ENCODE assay signal across 19 cellular contexts in the genomic region with DNA sequence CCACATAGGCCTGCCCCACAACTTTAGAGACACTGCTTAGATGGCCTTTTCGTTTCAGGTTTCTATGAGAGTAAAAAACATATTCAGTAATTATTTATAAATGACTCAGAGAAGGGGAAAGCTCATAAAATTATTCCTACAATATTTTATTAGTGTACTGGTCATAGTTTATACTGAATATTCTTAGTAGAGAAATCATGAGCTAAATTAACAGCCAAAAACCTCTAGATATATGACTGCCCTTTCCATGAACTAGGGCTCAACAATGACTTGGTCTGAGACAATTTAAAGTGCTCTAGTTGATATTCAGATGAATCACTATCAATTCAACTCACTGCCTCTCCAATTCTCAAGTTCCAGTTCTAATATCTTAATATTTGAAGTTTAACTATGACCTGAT.
A peak's percentile ranks its signal among the peaks of the same experiment; 100 is the strongest.
DNase-seq lines count a peak whose midpoint lies in the region; ATAC-seq and TF ChIP-seq lines count a peak whose summit lies in the region.
"Had no signal": no experiment of that assay in that cellular context is flagged by ENCODE, and none has a peak within 500 bp of the region (broad histone marks: within the 10 kb centered on the region; RNA-seq: fewer than 3 reads in every experiment).

No MANE protein-coding gene starts in this region.

- no peak overlapping the region for H2BK12ac ChIP-seq in mesenchymal stem cell (ENCODE audit: low read length in 2 of 2)

- no peak overlapping the region for H3K27ac Mint-ChIP-seq in T-helper 17 cell
- H3K27ac Mint-ChIP-seq: CD4-positive, alpha-beta T cell had no signal

- no peak overlapping the region for H3K4me3 Mint-ChIP-seq in T-helper 17 cell
- H3K4me3 Mint-ChIP-seq: CD4-positive, alpha-beta T cell had no signal

- H2BK120ac ChIP-seq in mesenchymal stem cell (ENCODE audit: low read depth, low read length): no peak overlapping the region

- H3K9me2 ChIP-seq in SK-N-SH (no peaks in the 10 kb centered on the region), PC-3 (replicated peaks; ENCODE audit: low read length) (no peaks in the 10 kb centered on the region)

- no peak overlapping the region for H2BK15ac ChIP-seq in mesenchymal stem cell (ENCODE audit: low read depth, poor library complexity, severe bottlenecking)

- peak overlapping the region; percentile 64; the same call in 1 of the 2 replicates for H3K4me2 ChIP-seq in SK-N-SH
- H3K4me2 ChIP-seq in PC-3 (ENCODE audit: low read length): peak overlapping the region; percentile 64
- H3K4me2 ChIP-seq in mesenchymal stem cell (ENCODE audit: low read length, poor library complexity, severe bottlenecking): no peak overlapping the region

- no peak overlapping the region for H3K23ac ChIP-seq in mesenchymal stem cell (ENCODE audit: low read length in 2 of 2)

- H3K9me3 ChIP-seq in SK-N-SH (no peaks in the 10 kb centered on the region), PC-3 (ENCODE audit: low read length) (0 out of 2 replicates have a peak, but pooled peaks cover 6% of the 10 kb centered on the region), mesenchymal stem cell (ENCODE audit: control insufficient read depth, low read length) (peaks cover 4% of the 10 kb centered on the region), sigmoid colon (no peaks in the 10 kb centered on the region), T-helper 17 cell (ENCODE audit: control insufficient read depth, low read length, poor library complexity, severe bottlenecking) (no peaks in the 10 kb centered on the region)
- H3K9me3 ChIP-seq: BE2C, Peyer's patch had no signal

- intact Hi-C loops in PC-3 (cut with micrococcal nuclease): loop anchor here (2.0 to 5.0 kb wide), 2 partner anchors 44 to 162 kb away; no protein-coding TSS in a partner anchor
- intact Hi-C loops in sigmoid colon (cut with DNase I): no loop called here

- TF ChIP-seq RAD21 in SK-N-SH (IDR thresholded peaks at IDR 0.05; ENCODE audit: low read length): no peak

- H3K9ac ChIP-seq in SK-N-SH: no peak overlapping the region
- H3K9ac ChIP-seq in PC-3 (ENCODE audit: low read length): peak overlapping the region; percentile 72
- peak overlapping the region; percentile 56 for H3K9ac ChIP-seq in mesenchymal stem cell (ENCODE audit: low read length)

- no peaks in the 10 kb centered on the region for H3K4me1 Mint-ChIP-seq in T-helper 17 cell

- H2BK5ac ChIP-seq in mesenchymal stem cell (ENCODE audit: low read depth, low read length, poor library complexity, severe bottlenecking): no peak overlapping the region

- H3F3A ChIP-seq in SK-N-SH (replicated peaks; ENCODE audit: insufficient read depth) (peaks cover 33% of the 10 kb centered on the region), PC-3 (ENCODE audit: low read length, unreplicated experiment) (peaks cover 14% of the 10 kb centered on the region)

- H3K36me3 ChIP-seq in SK-N-SH (replicated peaks in 1 of 2; ENCODE audit: control insufficient read depth in 1 of 2, insufficient read depth in 2 of 2, low read length in 1 of 2) (no peaks in the 10 kb centered on the region), PC-3 (ENCODE audit: low read depth, low read length) (no peaks in the 10 kb centered on the region), mesenchymal stem cell (ENCODE audit: control insufficient read depth in 1 of 2, insufficient read depth in 2 of 2, low read depth in 1 of 2, low read length in 2 of 2) (no peaks in the 10 kb centered on the region), sigmoid colon (no peaks in the 10 kb centered on the region)
- H3K36me3 ChIP-seq: BE2C, Peyer's patch had no signal

- TF ChIP-seq CTCF in SK-N-SH (IDR thresholded peaks at IDR 0.05): no peak
- no peak for TF ChIP-seq CTCF in PC-3 (conservative IDR thresholded peaks at IDR 0.05; ENCODE audit: low read depth, low read length)
- TF ChIP-seq CTCF in sigmoid colon (IDR thresholded peaks at IDR 0.05): no peak

- no peaks in the 10 kb centered on the region for H3K79me1 ChIP-seq in mesenchymal stem cell (replicated peaks; ENCODE audit: low read length, poor library complexity, severe bottlenecking)

- H3K14ac ChIP-seq in mesenchymal stem cell (ENCODE audit: low read length in 2 of 2): no peak overlapping the region

- no TSS peak for BruUV-seq in PC-3 (replicated peaks; lab: Mats Ljungman, UMichigan)

- H3K27ac ChIP-seq in SK-N-SH (ENCODE audit: low read depth in 2 of 2, low read length in 1 of 2) (peak overlapping the region; percentile 77 to 82), PC-3 (ENCODE audit: low read length) (peak overlapping the region; percentile 96), mesenchymal stem cell (ENCODE audit: low read length, poor library complexity, severe bottlenecking) (no peak overlapping the region), sigmoid colon (peak overlapping the region; percentile 60 to 78 (median 76))
- H3K27ac ChIP-seq: 22Rv1 had no signal

- H2AK5ac ChIP-seq in mesenchymal stem cell (ENCODE audit: low read length, severe bottlenecking): no peak overlapping the region

- H3K18ac ChIP-seq in mesenchymal stem cell (ENCODE audit: low read depth in 1 of 2, low read length in 2 of 2): no peak overlapping the region

- no peak for TF ChIP-seq EP300 in SK-N-SH (IDR thresholded peaks at IDR 0.05; ENCODE audit: borderline replicate concordance in 1 of 2, low read depth in 1 of 2, low read length in 1 of 2)
- no peak for TF ChIP-seq EP300 in sigmoid colon (IDR thresholded peaks at IDR 0.05)

- H3K4me1 ChIP-seq in SK-N-SH (ENCODE audit: control insufficient read depth in 1 of 2, insufficient read depth in 2 of 2, low read depth in 1 of 2, low read length in 1 of 2) (peaks cover 15 to 27% of the 10 kb centered on the region in 2 experiments), PC-3 (ENCODE audit: insufficient read depth, low read length) (peaks cover 45% of the 10 kb centered on the region), mesenchymal stem cell (ENCODE audit: control insufficient read depth, insufficient read depth, low read depth, low read length) (no peaks in the 10 kb centered on the region), sigmoid colon (peaks cover 0 to 43% (median 28%) of the 10 kb centered on the region in 4 donors)
- H3K4me1 ChIP-seq: Peyer's patch had no signal

- peak overlapping the region; percentile 66; the same call in 1 of the 2 replicates for H2AFZ ChIP-seq in SK-N-SH (ENCODE audit: low read depth)
- H2AFZ ChIP-seq in PC-3 (ENCODE audit: low read length): no peak overlapping the region
- H2AFZ ChIP-seq in mesenchymal stem cell (ENCODE audit: low read depth, low read length): no peak overlapping the region

- no peaks in the 10 kb centered on the region for H3K79me2 ChIP-seq in SK-N-SH (ENCODE audit: insufficient read depth)
- no peaks in the 10 kb centered on the region for H3K79me2 ChIP-seq in PC-3 (ENCODE audit: low read length)

- H3K4me3 ChIP-seq in SK-N-SH (ENCODE audit: low read depth in 2 of 2, low read length in 1 of 2): no peak overlapping the region
- H3K4me3 ChIP-seq in PC-3 (ENCODE audit: low read length): no peak overlapping the region
- no peak overlapping the region for H3K4me3 ChIP-seq in mesenchymal stem cell (ENCODE audit: insufficient read depth in 1 of 2, low read depth in 1 of 2, low read length in 2 of 2)
- no peak overlapping the region for H3K4me3 ChIP-seq in sigmoid colon
- H3K4me3 ChIP-seq: Peyer's patch had no signal

- H4K8ac ChIP-seq in mesenchymal stem cell (ENCODE audit: low read length): no peak overlapping the region

- POLR2A ChIA-PET in SK-N-SH (lab: Yijun Ruan, JAX): no interaction called here
- POLR2A ChIA-PET in PC-3 (lab: Charles Lee; ENCODE audit: unreplicated experiment): interaction anchor here (0.7 to 0.9 kb wide), 2 partner anchors 13 to 184 kb away, joined by 3 to 5 read pairs; no protein-coding TSS in a partner anchor

- 85% methylated on average over 1 of the region's 1 CpG for WGBS in SK-N-SH (ENCODE audit: low lambda C conversion rate)
- no CpG with 5 or more reads among the region's 1 CpG for WGBS in mesenchymal stem cell
- WGBS in sigmoid colon, 2 donors: 52 to 61% methylated on average over 1 of the region's 1 CpG

- H4K20me1 ChIP-seq in SK-N-SH (ENCODE audit: insufficient read depth): no peaks in the 10 kb centered on the region
- no peaks in the 10 kb centered on the region for H4K20me1 ChIP-seq in PC-3 (ENCODE audit: low read length)

- no peaks in the 10 kb centered on the region for H3K36me3 Mint-ChIP-seq in T-helper 17 cell (ENCODE audit: low read depth)

- no peak overlapping the region for H4K91ac ChIP-seq in mesenchymal stem cell (ENCODE audit: low read length)

- DNase-seq in SK-N-SH (no peak), PC-3 (peak; percentile 63), mesenchymal stem cell (no peak), sigmoid colon (no peak), T-helper 17 cell (no peak)
- DNase-seq: BE2C; Calu3; CD4-positive, alpha-beta T cell; H7; IMR-90; Karpas-422; MM.1S; NCI-H2227 treated with DMSO at 0.1 percent for 48 hours; NCI-H524 treated with DMSO at 0.1 percent for 48 hours; Peyer's patch had no signal

- no peak for TF ChIP-seq POLR2A in sigmoid colon (IDR thresholded peaks at IDR 0.05)

- no peaks in the 10 kb centered on the region for H3K27me3 ChIP-seq in SK-N-SH (ENCODE audit: insufficient read depth)
- no peaks in the 10 kb centered on the region for H3K27me3 ChIP-seq in PC-3 (ENCODE audit: low read length)
- H3K27me3 ChIP-seq in mesenchymal stem cell (ENCODE audit: control insufficient read depth in 1 of 2, insufficient read depth in 1 of 2, low read length in 2 of 2): no peaks in the 10 kb centered on the region
- H3K27me3 ChIP-seq in sigmoid colon: no peaks in the 10 kb centered on the region
- H3K27me3 ChIP-seq: BE2C, Peyer's patch had no signal

- CTCF ChIA-PET in SK-N-SH (lab: Yijun Ruan, JAX): interaction anchor here (0.7 to 1.4 kb wide), 3 partner anchors 15 to 960 kb away, joined by 3 to 4 read pairs (median 3); no protein-coding TSS in a partner anchor
- CTCF ChIA-PET in PC-3 (lab: Charles Lee): interaction anchor here (1.0 to 1.1 kb wide), 2 partner anchors 163 to 255 kb away, joined by 3 to 7 read pairs; no protein-coding TSS in a partner anchor

- no peak overlapping the region for H3K4ac ChIP-seq in mesenchymal stem cell (ENCODE audit: low read depth in 1 of 2, low read length in 2 of 2)

- no peaks in the 10 kb centered on the region for H3K27me3 Mint-ChIP-seq in T-helper 17 cell
- H3K27me3 Mint-ChIP-seq: CD4-positive, alpha-beta T cell had no signal

- ATAC-seq in SK-N-SH treated with all-trans-retinoic acid at 6 μM for 48 hours (no peak; the same call in 2 of the 3 replicates), PC-3 (peak; percentile 62), HG03108 (IDR thresholded peaks at IDR 0.05; ENCODE audit: unreplicated experiment) (no peak), HG02798 (IDR thresholded peaks at IDR 0.05; ENCODE audit: poor library complexity, unreplicated experiment) (no peak), T-helper 17 cell (no peak)

TF ChIP-seq in SK-N-SH treated with all-trans-retinoic acid at 6 μM for 48 hours, 23 proteins besides CTCF, POLR2A, EP300 and RAD21 (continues in another document):
- TF ChIP-seq ZNF70 (CRISPR knock-in tag; IDR thresholded peaks at IDR 0.05): no peak
